ENCODE assay signal across 1 cellular context in genomic region chr6:63816979-63817436, GRCh38.
TF ChIP-seq lines count a peak whose summit lies in the region.

No MANE protein-coding gene starts in this region.

TF ChIP-seq in H1, 55 proteins besides CTCF, POLR2A, EP300 and RAD21 (continued from another document):
- no peak for TF ChIP-seq ATF3 (IDR thresholded peaks at IDR 0.05; ENCODE audit: insufficient read depth, low read depth, low read length)
- no peak for TF ChIP-seq SIRT6 (IDR thresholded peaks at IDR 0.05; ENCODE audit: low read length)
- no peak for TF ChIP-seq YY1 (IDR thresholded peaks at IDR 0.05; ENCODE audit: low read depth, low read length)
- TF ChIP-seq, protein P1, sequence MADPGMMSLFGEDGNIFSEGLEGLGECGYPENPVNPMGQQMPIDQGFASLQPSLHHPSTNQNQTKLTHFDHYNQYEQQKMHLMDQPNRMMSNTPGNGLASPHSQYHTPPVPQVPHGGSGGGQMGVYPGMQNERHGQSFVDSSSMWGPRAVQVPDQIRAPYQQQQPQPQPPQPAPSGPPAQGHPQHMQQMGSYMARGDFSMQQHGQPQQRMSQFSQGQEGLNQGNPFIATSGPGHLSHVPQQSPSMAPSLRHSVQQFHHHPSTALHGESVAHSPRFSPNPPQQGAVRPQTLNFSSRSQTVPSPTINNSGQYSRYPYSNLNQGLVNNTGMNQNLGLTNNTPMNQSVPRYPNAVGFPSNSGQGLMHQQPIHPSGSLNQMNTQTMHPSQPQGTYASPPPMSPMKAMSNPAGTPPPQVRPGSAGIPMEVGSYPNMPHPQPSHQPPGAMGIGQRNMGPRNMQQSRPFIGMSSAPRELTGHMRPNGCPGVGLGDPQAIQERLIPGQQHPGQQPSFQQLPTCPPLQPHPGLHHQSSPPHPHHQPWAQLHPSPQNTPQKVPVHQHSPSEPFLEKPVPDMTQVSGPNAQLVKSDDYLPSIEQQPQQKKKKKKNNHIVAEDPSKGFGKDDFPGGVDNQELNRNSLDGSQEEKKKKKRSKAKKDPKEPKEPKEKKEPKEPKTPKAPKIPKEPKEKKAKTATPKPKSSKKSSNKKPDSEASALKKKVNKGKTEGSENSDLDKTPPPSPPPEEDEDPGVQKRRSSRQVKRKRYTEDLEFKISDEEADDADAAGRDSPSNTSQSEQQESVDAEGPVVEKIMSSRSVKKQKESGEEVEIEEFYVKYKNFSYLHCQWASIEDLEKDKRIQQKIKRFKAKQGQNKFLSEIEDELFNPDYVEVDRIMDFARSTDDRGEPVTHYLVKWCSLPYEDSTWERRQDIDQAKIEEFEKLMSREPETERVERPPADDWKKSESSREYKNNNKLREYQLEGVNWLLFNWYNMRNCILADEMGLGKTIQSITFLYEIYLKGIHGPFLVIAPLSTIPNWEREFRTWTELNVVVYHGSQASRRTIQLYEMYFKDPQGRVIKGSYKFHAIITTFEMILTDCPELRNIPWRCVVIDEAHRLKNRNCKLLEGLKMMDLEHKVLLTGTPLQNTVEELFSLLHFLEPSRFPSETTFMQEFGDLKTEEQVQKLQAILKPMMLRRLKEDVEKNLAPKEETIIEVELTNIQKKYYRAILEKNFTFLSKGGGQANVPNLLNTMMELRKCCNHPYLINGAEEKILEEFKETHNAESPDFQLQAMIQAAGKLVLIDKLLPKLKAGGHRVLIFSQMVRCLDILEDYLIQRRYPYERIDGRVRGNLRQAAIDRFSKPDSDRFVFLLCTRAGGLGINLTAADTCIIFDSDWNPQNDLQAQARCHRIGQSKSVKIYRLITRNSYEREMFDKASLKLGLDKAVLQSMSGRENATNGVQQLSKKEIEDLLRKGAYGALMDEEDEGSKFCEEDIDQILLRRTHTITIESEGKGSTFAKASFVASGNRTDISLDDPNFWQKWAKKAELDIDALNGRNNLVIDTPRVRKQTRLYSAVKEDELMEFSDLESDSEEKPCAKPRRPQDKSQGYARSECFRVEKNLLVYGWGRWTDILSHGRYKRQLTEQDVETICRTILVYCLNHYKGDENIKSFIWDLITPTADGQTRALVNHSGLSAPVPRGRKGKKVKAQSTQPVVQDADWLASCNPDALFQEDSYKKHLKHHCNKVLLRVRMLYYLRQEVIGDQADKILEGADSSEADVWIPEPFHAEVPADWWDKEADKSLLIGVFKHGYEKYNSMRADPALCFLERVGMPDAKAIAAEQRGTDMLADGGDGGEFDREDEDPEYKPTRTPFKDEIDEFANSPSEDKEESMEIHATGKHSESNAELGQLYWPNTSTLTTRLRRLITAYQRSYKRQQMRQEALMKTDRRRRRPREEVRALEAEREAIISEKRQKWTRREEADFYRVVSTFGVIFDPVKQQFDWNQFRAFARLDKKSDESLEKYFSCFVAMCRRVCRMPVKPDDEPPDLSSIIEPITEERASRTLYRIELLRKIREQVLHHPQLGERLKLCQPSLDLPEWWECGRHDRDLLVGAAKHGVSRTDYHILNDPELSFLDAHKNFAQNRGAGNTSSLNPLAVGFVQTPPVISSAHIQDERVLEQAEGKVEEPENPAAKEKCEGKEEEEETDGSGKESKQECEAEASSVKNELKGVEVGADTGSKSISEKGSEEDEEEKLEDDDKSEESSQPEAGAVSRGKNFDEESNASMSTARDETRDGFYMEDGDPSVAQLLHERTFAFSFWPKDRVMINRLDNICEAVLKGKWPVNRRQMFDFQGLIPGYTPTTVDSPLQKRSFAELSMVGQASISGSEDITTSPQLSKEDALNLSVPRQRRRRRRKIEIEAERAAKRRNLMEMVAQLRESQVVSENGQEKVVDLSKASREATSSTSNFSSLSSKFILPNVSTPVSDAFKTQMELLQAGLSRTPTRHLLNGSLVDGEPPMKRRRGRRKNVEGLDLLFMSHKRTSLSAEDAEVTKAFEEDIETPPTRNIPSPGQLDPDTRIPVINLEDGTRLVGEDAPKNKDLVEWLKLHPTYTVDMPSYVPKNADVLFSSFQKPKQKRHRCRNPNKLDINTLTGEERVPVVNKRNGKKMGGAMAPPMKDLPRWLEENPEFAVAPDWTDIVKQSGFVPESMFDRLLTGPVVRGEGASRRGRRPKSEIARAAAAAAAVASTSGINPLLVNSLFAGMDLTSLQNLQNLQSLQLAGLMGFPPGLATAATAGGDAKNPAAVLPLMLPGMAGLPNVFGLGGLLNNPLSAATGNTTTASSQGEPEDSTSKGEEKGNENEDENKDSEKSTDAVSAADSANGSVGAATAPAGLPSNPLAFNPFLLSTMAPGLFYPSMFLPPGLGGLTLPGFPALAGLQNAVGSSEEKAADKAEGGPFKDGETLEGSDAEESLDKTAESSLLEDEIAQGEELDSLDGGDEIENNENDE (IDR thresholded peaks at IDR 0.05; ENCODE audit: insufficient replicate concordance, low read length): no peak
- no peak for TF ChIP-seq TAF1 (IDR thresholded peaks at IDR 0.05; ENCODE audit: low read depth, low read length)
- no peak for TF ChIP-seq SIX5 (IDR thresholded peaks at IDR 0.05; ENCODE audit: low read depth, low read length)
- TF ChIP-seq SP4 (IDR thresholded peaks at IDR 0.05; ENCODE audit: low read length): no peak
- no peak for TF ChIP-seq TEAD4 (IDR thresholded peaks at IDR 0.05; ENCODE audit: low read depth, low read length)
- TF ChIP-seq RNF2 (IDR thresholded peaks at IDR 0.05; ENCODE audit: borderline replicate concordance, low read depth, low read length, missing control alignments, poor library complexity, severe bottlenecking): no peak
- TF ChIP-seq EZH2 (IDR thresholded peaks at IDR 0.05; ENCODE audit: low read depth, low read length, severe bottlenecking): no peak
